Comparison of ENCODE assay signal across 1 cellular context in genomic region chr6:72624557-72625160, GRCh38.
TF ChIP-seq lines count a peak whose summit lies in the region.

No MANE protein-coding gene starts in this region.

TF ChIP-seq in GM23338, 12 proteins besides CTCF, POLR2A, EP300 and RAD21 (continued from another document):
- TF ChIP-seq REST (IDR thresholded peaks at IDR 0.05; ENCODE audit: unreplicated experiment): no peak
- no peak for TF ChIP-seq ZNF331 (CRISPR knock-in tag; IDR thresholded peaks at IDR 0.05; ENCODE audit: low read depth)
- no peak for TF ChIP-seq NANOG (IDR thresholded peaks at IDR 0.05; ENCODE audit: borderline replicate concordance)
- no peak for TF ChIP-seq STAT1 (IDR thresholded peaks at IDR 0.05; ENCODE audit: unreplicated experiment)
- no peak for TF ChIP-seq CREB1 (CRISPR knock-in tag; IDR thresholded peaks at IDR 0.05; ENCODE audit: low read depth)
- TF ChIP-seq ZNF114 (CRISPR knock-in tag; IDR thresholded peaks at IDR 0.05): no peak
- no peak for TF ChIP-seq EZH2 (IDR thresholded peaks at IDR 0.05; ENCODE audit: low read depth, unreplicated experiment)
- TF ChIP-seq ETS1 (IDR thresholded peaks at IDR 0.05): no peak
